19 cellular contexts compared by ENCODE assay signal in the genomic region with DNA sequence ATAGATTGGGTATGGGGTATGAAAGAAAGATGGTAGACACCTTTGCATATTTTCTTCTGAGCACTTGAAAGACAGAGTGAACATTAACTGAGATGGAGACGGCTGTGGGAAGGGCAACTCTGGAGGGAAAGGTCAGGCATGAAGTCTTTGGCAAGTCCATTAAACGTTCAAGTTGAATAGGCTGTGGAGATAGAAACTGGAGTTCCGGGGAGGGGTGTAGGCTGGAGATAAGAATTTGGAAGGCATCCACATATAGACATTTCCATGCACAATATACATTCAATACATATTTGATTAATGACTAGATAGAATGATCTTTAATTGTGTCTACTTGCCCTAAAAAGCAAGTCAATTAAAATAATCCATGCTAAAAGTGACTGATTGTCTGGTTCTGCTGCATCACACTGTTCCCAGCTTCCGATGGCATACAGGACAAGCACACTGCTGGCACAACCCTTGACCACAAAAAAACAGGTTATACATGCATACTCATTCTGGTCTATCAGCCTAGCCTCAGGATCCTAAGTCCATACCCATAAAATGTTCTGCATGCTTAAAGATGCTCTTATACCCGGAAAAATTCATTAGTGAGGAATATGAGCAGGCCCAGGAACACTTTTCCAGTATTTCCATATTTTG.
"Had no signal": no experiment of that assay in that cellular context is flagged by ENCODE, and none has a peak within 500 bp of the region (broad histone marks: within the 10 kb centered on the region; RNA-seq: fewer than 3 reads in every experiment).

No MANE protein-coding gene starts in this region.

- H3K9me3 ChIP-seq: breast epithelium, prostate gland, thoracic aorta, upper lobe of right lung had no signal

- H3K27ac ChIP-seq: breast epithelium, epithelial cell of prostate, foreskin keratinocyte, hepatocyte, neural progenitor cell, prostate gland, thoracic aorta, upper lobe of right lung had no signal

- ATAC-seq: foreskin keratinocyte; left cardiac atrium; naive thymus-derived CD4-positive, alpha-beta T cell; right cardiac atrium; stimulated activated naive CD8-positive, alpha-beta T cell treated with anti-CD3 and anti-CD28 coated beads, Interleukin-15, amount 100 ng/mL, for 72 hours; T-cell; upper lobe of right lung had no signal

- H3K4me1 ChIP-seq: breast epithelium, foreskin keratinocyte, prostate gland, upper lobe of right lung had no signal

- H3K27me3 ChIP-seq: breast epithelium, hepatocyte, neural progenitor cell, upper lobe of right lung had no signal

- DNase-seq: activated CD4-positive, alpha-beta T cell treated with anti-CD3 and anti-CD28 coated beads, Interleukin-2, amount 50 U/mL, for 4 hours; activated CD4-positive, CD25-positive, alpha-beta regulatory T cell treated with anti-CD3 and anti-CD28 coated beads, Interleukin-2, amount 50 U/mL, for 72 hours; activated gamma-delta T cell; foreskin keratinocyte; left cardiac atrium; mesendoderm; naive thymus-derived CD4-positive, alpha-beta T cell; right cardiac atrium; small intestine; stimulated activated CD4-positive, alpha-beta T cell treated with anti-CD3 and anti-CD28 coated beads, Interleukin-4, amount 100 ng/mL, for 1 hour; stimulated activated naive CD8-positive, alpha-beta T cell treated with anti-CD3 and anti-CD28 coated beads, Interleukin-15, amount 100 ng/mL, for 72 hours; T-cell; upper lobe of right lung had no signal

- H3K4me3 ChIP-seq: breast epithelium, hepatocyte, neural progenitor cell, prostate gland, thoracic aorta, upper lobe of right lung had no signal

- H3K4me2 ChIP-seq: hepatocyte, neural progenitor cell had no signal

- H3K9ac ChIP-seq: neural progenitor cell had no signal

- H3K36me3 ChIP-seq: breast epithelium, neural progenitor cell, prostate gland, thoracic aorta, upper lobe of right lung had no signal
